In genomic region chr5:123949807-123950206, GRCh38 we compare ENCODE assay signal across 18 cellular contexts.
"Had no signal": no experiment of that assay in that cellular context is flagged by ENCODE, and none has a peak within 500 bp of the region (broad histone marks: within the 10 kb centered on the region; RNA-seq: fewer than 3 reads in every experiment).

No MANE protein-coding gene starts in this region.

- H3K4me1 ChIP-seq: esophagus squamous epithelium, pancreas, sigmoid colon, testis had no signal

- DNase-seq: activated CD4-positive, alpha-beta T cell treated with anti-CD3 and anti-CD28 coated beads, Interleukin-2, amount 50 U/mL, for 4 hours; activated gamma-delta T cell; effector CD8-positive, alpha-beta T cell; esophagus squamous epithelium; islet precursor cell; mammary epithelial cell; sigmoid colon; stimulated activated CD4-positive, alpha-beta T cell treated with anti-CD3 and anti-CD28 coated beads, Interleukin-4, amount 100 ng/mL, for 24 hours; stomach; T-helper 2 cell; testis had no signal

- H3K9me3 ChIP-seq: esophagus squamous epithelium, pancreas, sigmoid colon, testis had no signal

- ATAC-seq: left lobe of liver; pancreas; stimulated activated effector memory CD8-positive, alpha-beta T cell treated with anti-CD3 and anti-CD28 coated beads, Interleukin-12 subunit alpha, Interleukin-12 subunit beta, amount 100 ng/mL, for 72 hours had no signal

- H3K27ac Mint-ChIP-seq: activated naive CD4-positive, alpha-beta T cell treated with anti-CD3 and anti-CD28 coated beads, Interleukin-2, amount 50 U/mL, for 24 hours; dendritic cell treated with granulocyte-macrophage colony-stimulating factor and Interleukin-4, amounts not matched to agents 40 ng/mL and 50 ng/mL, for 4 days; stimulated activated effector memory CD8-positive, alpha-beta T cell treated with anti-CD3 and anti-CD28 coated beads, Interleukin-12 subunit alpha, Interleukin-12 subunit beta, amount 100 ng/mL, for 72 hours; type B pancreatic cell had no signal

- H3K4me1 Mint-ChIP-seq: activated naive CD4-positive, alpha-beta T cell treated with anti-CD3 and anti-CD28 coated beads, Interleukin-2, amount 50 U/mL, for 24 hours; stimulated activated effector memory CD8-positive, alpha-beta T cell treated with anti-CD3 and anti-CD28 coated beads, Interleukin-12 subunit alpha, Interleukin-12 subunit beta, amount 100 ng/mL, for 72 hours had no signal

- H3K36me3 ChIP-seq: esophagus squamous epithelium, pancreas, sigmoid colon, stomach had no signal

- H3K27me3 ChIP-seq: esophagus squamous epithelium, pancreas, sigmoid colon, stomach, testis had no signal

- H3K4me3 Mint-ChIP-seq: activated naive CD4-positive, alpha-beta T cell treated with anti-CD3 and anti-CD28 coated beads, Interleukin-2, amount 50 U/mL, for 24 hours; dendritic cell treated with granulocyte-macrophage colony-stimulating factor and Interleukin-4, amounts not matched to agents 40 ng/mL and 50 ng/mL, for 4 days; stimulated activated effector memory CD8-positive, alpha-beta T cell treated with anti-CD3 and anti-CD28 coated beads, Interleukin-12 subunit alpha, Interleukin-12 subunit beta, amount 100 ng/mL, for 72 hours; type B pancreatic cell had no signal

- H3K36me3 Mint-ChIP-seq: activated naive CD4-positive, alpha-beta T cell treated with anti-CD3 and anti-CD28 coated beads, Interleukin-2, amount 50 U/mL, for 24 hours; stimulated activated effector memory CD8-positive, alpha-beta T cell treated with anti-CD3 and anti-CD28 coated beads, Interleukin-12 subunit alpha, Interleukin-12 subunit beta, amount 100 ng/mL, for 72 hours; type B pancreatic cell had no signal

- H3K9me3 Mint-ChIP-seq: activated naive CD4-positive, alpha-beta T cell treated with anti-CD3 and anti-CD28 coated beads, Interleukin-2, amount 50 U/mL, for 24 hours had no signal

- H3K4me3 ChIP-seq: esophagus squamous epithelium, pancreas, sigmoid colon, stomach, testis had no signal

- H3K27me3 Mint-ChIP-seq: activated naive CD4-positive, alpha-beta T cell treated with anti-CD3 and anti-CD28 coated beads, Interleukin-2, amount 50 U/mL, for 24 hours; dendritic cell treated with granulocyte-macrophage colony-stimulating factor and Interleukin-4, amounts not matched to agents 40 ng/mL and 50 ng/mL, for 4 days; type B pancreatic cell had no signal

- H3K27ac ChIP-seq: esophagus squamous epithelium, pancreas, sigmoid colon, stomach, testis, VCaP had no signal
